Comparison of ENCODE assay signal across 8 cellular contexts in genomic region chr6:139374357-139375238, GRCh38. TPM values are rescaled to one million over a fixed set of nuclear protein-coding genes. Genes with fewer than 3 reads are reported as not detected.
DNase-seq lines count a peak whose midpoint lies in the region; ATAC-seq and TF ChIP-seq lines count a peak whose summit lies in the region.

TSS of gene CITED2 (minus strand) at chr6:139374648. CDS start at chr6:139373944, 704 bp downstream.

- ATAC-seq in GM19463 (IDR thresholded peaks at IDR 0.05; ENCODE audit: unreplicated experiment): peak; percentile 56
- ATAC-seq in memory B cell (ENCODE audit: low read depth): peak; percentile 70

- peaks cover 0 to 9% (median 0%) of the 10 kb centered on the region in 8 donors for H3K9me3 Mint-ChIP-seq in CD4-positive, alpha-beta memory T cell
- no peaks in the 10 kb centered on the region for H3K9me3 Mint-ChIP-seq in memory B cell

- H3K9me3 ChIP-seq in CD4-positive, alpha-beta memory T cell (ENCODE audit: control insufficient read depth in 1 of 2, low read length in 2 of 2): no peaks in the 10 kb centered on the region

- no peaks in the 10 kb centered on the region for H3K27me3 Mint-ChIP-seq in CD4-positive, alpha-beta memory T cell
- no peaks in the 10 kb centered on the region for H3K27me3 Mint-ChIP-seq in memory B cell

- peaks cover 32 to 39% of the 10 kb centered on the region in 2 donors for H3K36me3 Mint-ChIP-seq in CD4-positive, alpha-beta memory T cell
- peaks cover 2% of the 10 kb centered on the region for H3K36me3 Mint-ChIP-seq in memory B cell

- peak within 1 kb of the TSS; percentile 99 to 100 (median 100) for H3K4me3 Mint-ChIP-seq in CD4-positive, alpha-beta memory T cell
- peak within 1 kb of the TSS; percentile 100 for H3K4me3 Mint-ChIP-seq in memory B cell

- DNase-seq in CD4-positive, alpha-beta memory T cell: peak; percentile 93 to 97 (median 94)
- DNase-seq in HL-60 (ENCODE audit: low read depth in 1 of 2, low spot score in 1 of 2) (peak; percentile 88 to 93), NK-92 (lab: John Stamatoyannopoulos, UW; ENCODE audit: unreplicated experiment) (peak; percentile 34), memory B cell (ENCODE audit: low spot score in 2 of 2) (peak; percentile 95 to 99)
- peak; percentile 98 for DNase-seq in activated CD8-positive, alpha-beta memory T cell treated with anti-CD3 and anti-CD28 coated beads for 24 hours
- DNase-seq in effector CD8-positive, alpha-beta T cell (lab: John Stamatoyannopoulos, UW): peak; percentile 91
- peak; percentile 88 for DNase-seq in stimulated activated CD8-positive, alpha-beta memory T cell treated with anti-CD3 and anti-CD28 coated beads, Interleukin-12 subunit alpha, Interleukin-12 subunit beta, amount 100 ng/mL, for 1 hour (ENCODE audit: low read depth)

- peak within 1 kb of the TSS; percentile 99 to 100 (median 99) for H3K27ac Mint-ChIP-seq in CD4-positive, alpha-beta memory T cell
- H3K27ac Mint-ChIP-seq in memory B cell: peak within 1 kb of the TSS; percentile 93

- H3K4me3 ChIP-seq in CD4-positive, alpha-beta memory T cell (ENCODE audit: low read length in 2 of 2): peak within 1 kb of the TSS; percentile 78 to 98
- H3K4me3 ChIP-seq in HL-60 (replicated peaks; ENCODE audit: insufficient read depth, low read length): peak within 1 kb of the TSS; percentile 72

- H3K4me1 ChIP-seq in CD4-positive, alpha-beta memory T cell (ENCODE audit: insufficient read depth, low read length): peaks cover 35% of the 10 kb centered on the region

- H3K4me1 Mint-ChIP-seq in CD4-positive, alpha-beta memory T cell: peaks cover 26 to 52% (median 34%) of the 10 kb centered on the region in 4 donors
- H3K4me1 Mint-ChIP-seq in memory B cell: peaks cover 7% of the 10 kb centered on the region

- POLR2A ChIA-PET in CD4-positive, alpha-beta memory T cell (lab: Charles Lee; ENCODE audit: partially characterized antibody): interaction anchor here (0.6 to 6.3 kb wide), 83 partner anchors 9 to 1268 kb away, joined by 3 to 153 read pairs (median 5); partner anchors contain the start of genes ABRACL, CCDC28A, HECA and PERP

- H3K27ac ChIP-seq in CD4-positive, alpha-beta memory T cell (ENCODE audit: low read depth, low read length): peak within 1 kb of the TSS; percentile 82
- H3K27ac ChIP-seq in HL-60 (replicated peaks): peak within 1 kb of the TSS; percentile 98

- no peaks in the 10 kb centered on the region for H3K36me3 ChIP-seq in CD4-positive, alpha-beta memory T cell (ENCODE audit: insufficient read depth, low read length)

- no peaks in the 10 kb centered on the region for H3K27me3 ChIP-seq in CD4-positive, alpha-beta memory T cell (ENCODE audit: insufficient read depth, low read length)
- H3K27me3 ChIP-seq in HL-60 (ENCODE audit: insufficient read depth, poor library complexity, severe bottlenecking): no peaks in the 10 kb centered on the region

- CTCF ChIA-PET in CD4-positive, alpha-beta memory T cell (lab: Charles Lee; ENCODE audit: partially characterized antibody): interaction anchor here (0.8 to 4.1 kb wide), 41 partner anchors 10 to 1291 kb away, joined by 3 to 31 read pairs (median 4); partner anchors contain the start of genes HECA, REPS1 and TXLNB

- no peak for TF ChIP-seq CTCF in HL-60 (IDR thresholded peaks at IDR 0.05; ENCODE audit: insufficient read depth, low read length)

- intact Hi-C loops in CD4-positive, alpha-beta memory T cell (cut with micrococcal nuclease): loop anchor here (1.0 to 10.0 kb wide), 10 partner anchors 51 to 970 kb away; partner anchors contain the start of genes ABRACL, CCDC28A, HEBP2 and HECA

RNA-seq across cellular contexts. Expression of gene CITED2, which starts in this region (rescaled TPM):
- 100 to 1,000 TPM; 114 to 118 TPM for total RNA-seq in CD4-positive, alpha-beta memory T cell
- polyA plus RNA-seq in CD4-positive, alpha-beta memory T cell: 10 to 100 TPM; 37.1 to 50.8 TPM

Comparison
In these comparisons a context has a peak if more than half of its experiments do, and no peak if none do; other contexts are left out.
1. Peak in every context shown above with its lines: DNase-seq, ATAC-seq, H3K4me3 ChIP-seq and H3K27ac ChIP-seq.
2. DNase-seq: peak in every context shown above with its lines; median percentile 98 in activated CD8-positive, alpha-beta memory T cell treated with anti-CD3 and anti-CD28 coated beads for 24 hours; 97 in memory B cell; 94 in CD4-positive, alpha-beta memory T cell; 91 in effector CD8-positive, alpha-beta T cell; 90 in HL-60; 88 in stimulated activated CD8-positive, alpha-beta memory T cell treated with anti-CD3 and anti-CD28 coated beads, Interleukin-12 subunit alpha, Interleukin-12 subunit beta, amount 100 ng/mL, for 1 hour; 34 in NK-92.